16 cellular contexts compared by ENCODE assay signal in genomic region chr4:94591289-94591688, GRCh38.
DNase-seq lines count a peak whose midpoint lies in the region; ATAC-seq, FAIRE-seq and TF ChIP-seq lines count a peak whose summit lies in the region.
"Had no signal": no experiment of that assay in that cellular context is flagged by ENCODE, and none has a peak within 500 bp of the region (broad histone marks: within the 10 kb centered on the region; RNA-seq: fewer than 3 reads in every experiment).

No MANE protein-coding gene starts in this region.

- FAIRE-seq in HTR-8/SVneo (lab: Jason Lieb, UNC): no peak
- FAIRE-seq: GM19239 had no signal

- H3K4me3 ChIP-seq in Karpas-422 (ENCODE audit: low read length) (no peak overlapping the region), right cardiac atrium (ENCODE audit: low read length) (no peak overlapping the region), tibial artery (no peak overlapping the region)
- H3K4me3 ChIP-seq: BLaER1 had no signal

- H3K4me2 ChIP-seq in Karpas-422 (ENCODE audit: low read depth, low read length, poor library complexity, severe bottlenecking): peak overlapping the region; percentile 31
- H3K4me2 ChIP-seq: BLaER1 had no signal

- intact Hi-C loops in Right ventricle myocardium superior (cut with DNase I) (no loop called here), Right ventricle myocardium inferior (cut with DNase I) (no loop called here), right cardiac atrium (cut with DNase I) (loop anchor here in 2 of 4 donors (10.0 kb wide), 1 partner anchor 136 kb away; the partner anchor contains the start of gene PDLIM5 (in 2 of the 2)), tibial artery (cut with DNase I; ENCODE audit: low total_unique reads) (no loop called here)

- H3K4me1 ChIP-seq in Karpas-422 (ENCODE audit: low read length) (peaks cover 23% of the 10 kb centered on the region), right cardiac atrium (ENCODE audit: control insufficient read depth, insufficient read depth, low read length) (peaks cover 1% of the 10 kb centered on the region), tibial artery (peaks cover 0 to 87% (median 30%) of the 10 kb centered on the region in 4 donors)
- H3K4me1 ChIP-seq: BLaER1 had no signal

- no peak overlapping the region for H3K9ac ChIP-seq in Karpas-422 (ENCODE audit: low read length)
- H3K9ac ChIP-seq: BLaER1 had no signal

- no peaks in the 10 kb centered on the region for H3K9me2 ChIP-seq in Karpas-422 (replicated peaks; ENCODE audit: insufficient read depth, low read length)

- H3K9me3 ChIP-seq in Karpas-422 (ENCODE audit: low read length) (no peaks in the 10 kb centered on the region), right cardiac atrium (ENCODE audit: control insufficient read depth, low read length) (no peaks in the 10 kb centered on the region), tibial artery (no peaks in the 10 kb centered on the region)
- H3K9me3 ChIP-seq: BLaER1, Caco-2 had no signal

- ATAC-seq in Right ventricle myocardium superior (ENCODE audit: poor library complexity) (peak; percentile 12), Right ventricle myocardium inferior (no peak), right cardiac atrium (peak; percentile 49 to 60)

- H3K36me3 ChIP-seq in Karpas-422 (ENCODE audit: insufficient read depth, low read length) (no peaks in the 10 kb centered on the region), tibial artery (peaks cover 11 to 25% (median 23%) of the 10 kb centered on the region in 3 donors)
- H3K36me3 ChIP-seq: BLaER1 had no signal

- H3K27me3 ChIP-seq in Karpas-422 (ENCODE audit: low read length): no peaks in the 10 kb centered on the region
- no peaks in the 10 kb centered on the region for H3K27me3 ChIP-seq in right cardiac atrium (ENCODE audit: control insufficient read depth, insufficient read depth)
- H3K27me3 ChIP-seq in tibial artery: no peaks in the 10 kb centered on the region
- H3K27me3 ChIP-seq: BLaER1 had no signal

- TF ChIP-seq CTCF in tibial artery (IDR thresholded peaks at IDR 0.05): no peak

- H2AFZ ChIP-seq in Karpas-422 (ENCODE audit: low read length): no peak overlapping the region

- WGBS in right cardiac atrium: 82% methylated on average over 2 of the region's 2 CpGs

- no peaks in the 10 kb centered on the region for H3K79me2 ChIP-seq in Karpas-422 (ENCODE audit: low read length)

- DNase-seq in Right ventricle myocardium superior (no peak), Right ventricle myocardium inferior (ENCODE audit: missing footprints) (no peak), Karpas-422 (no peak), right cardiac atrium (no peak), tibial artery (no peak), amniotic stem cell (lab: John Stamatoyannopoulos, UW) (no peak), HTR-8/SVneo (ENCODE audit: insufficient read length, low spot score) (no peak)
- DNase-seq in activated T-cell treated with anti-CD3 and anti-CD28 coated beads, Interleukin-2, amount 50 U/mL, for 48 hours: no peak
- DNase-seq: AML-193; Caco-2; CD8-positive, alpha-beta memory T cell; GF-D8; HCEC 1CT had no signal

- H3K27ac ChIP-seq in Karpas-422 (ENCODE audit: low read length): peak overlapping the region; percentile 13
- H3K27ac ChIP-seq in right cardiac atrium (ENCODE audit: low read length): no peak overlapping the region
- H3K27ac ChIP-seq in tibial artery: peak overlapping the region; percentile 25 to 36
- H3K27ac ChIP-seq: 22Rv1, BLaER1 had no signal

- no peaks in the 10 kb centered on the region for H4K20me1 ChIP-seq in Karpas-422 (ENCODE audit: insufficient read depth, low read depth, low read length)
- H4K20me1 ChIP-seq: BLaER1 had no signal
